In genomic region chr6:156719395-156719719, GRCh38 we compare ENCODE assay signal across 8 cellular contexts. TPM values are rescaled to one million over a fixed set of nuclear protein-coding genes. Genes with fewer than 3 reads are reported as not detected.
A peak's percentile ranks its signal among the peaks of the same experiment; 100 is the strongest.
DNase-seq lines count a peak whose midpoint lies in the region; ATAC-seq and TF ChIP-seq lines count a peak whose summit lies in the region.

No MANE protein-coding gene starts in this region.

- H3K27me3 ChIP-seq in muscle layer of duodenum (ENCODE audit: low read depth, low read length) (no peaks in the 10 kb centered on the region), A673 (replicated peaks; ENCODE audit: insufficient read depth, low read depth, low read length, poor library complexity) (no peaks in the 10 kb centered on the region)

- H3K4me1 ChIP-seq in muscle layer of duodenum (ENCODE audit: control insufficient read depth in 1 of 2, insufficient read depth in 2 of 2, low read length in 2 of 2) (peaks cover 11 to 17% of the 10 kb centered on the region in 2 donors), A673 (ENCODE audit: insufficient read depth, low read length, poor library complexity, severe bottlenecking) (no peaks in the 10 kb centered on the region)

- peak; percentile 6 for DNase-seq in stimulated activated CD4-positive, alpha-beta T cell treated with anti-CD3 and anti-CD28 coated beads, Interleukin-4, amount 100 ng/mL, for 24 hours
- no peak for DNase-seq in stimulated activated CD4-positive, alpha-beta T cell treated with anti-CD3 and anti-CD28 coated beads, Interleukin-1b, Interleukin-23, amount 100 ng/mL, for 48 hours
- DNase-seq in central memory CD8-positive, alpha-beta T cell (ENCODE audit: low spot score in 2 of 2): no peak
- no peak for DNase-seq in A673 (ENCODE audit: low spot score)
- no peak for DNase-seq in stimulated activated naive CD4-positive, alpha-beta T cell (lab: John Stamatoyannopoulos, UW)

- POLR2A ChIA-PET in A673 (lab: Charles Lee; ENCODE audit: low non-redundant PET): no interaction called here

- CTCF ChIA-PET in A673 (lab: Charles Lee): no interaction called here

- peaks cover 2% of the 10 kb centered on the region for H3K36me3 Mint-ChIP-seq in central memory CD8-positive, alpha-beta T cell (ENCODE audit: insufficient read depth)

- peaks cover 6% of the 10 kb centered on the region for H3K4me1 Mint-ChIP-seq in central memory CD8-positive, alpha-beta T cell

- peak overlapping the region; percentile 95 for H3K27ac ChIP-seq in muscle layer of duodenum (ENCODE audit: low read length)
- H3K27ac ChIP-seq in A673 (ENCODE audit: low read depth, low read length, poor library complexity, severe bottlenecking): no peak overlapping the region

- TF ChIP-seq CTCF in A673 (conservative IDR thresholded peaks at IDR 0.05; ENCODE audit: low read depth, low read length): no peak

- no peaks in the 10 kb centered on the region for H3K9me3 ChIP-seq in muscle layer of duodenum (ENCODE audit: control insufficient read depth in 1 of 2, low read length in 2 of 2)
- H3K9me3 ChIP-seq in A673 (ENCODE audit: low read depth, low read length, poor library complexity, severe bottlenecking): no peaks in the 10 kb centered on the region

- intact Hi-C loops in A673 (cut with micrococcal nuclease; ENCODE audit: unreplicated experiment): no loop called here

- peaks cover 10% of the 10 kb centered on the region for H3K27me3 Mint-ChIP-seq in central memory CD8-positive, alpha-beta T cell

- no peak for ATAC-seq in central memory CD8-positive, alpha-beta T cell (replicated peaks; ENCODE audit: extremely low read depth, poor library complexity, severe bottlenecking)
- no peak for ATAC-seq in HG03025 (IDR thresholded peaks at IDR 0.05; ENCODE audit: low FRiP score, unreplicated experiment)
- ATAC-seq in HG03432 (IDR thresholded peaks at IDR 0.05; ENCODE audit: unreplicated experiment): no peak

- H3K4me3 Mint-ChIP-seq in central memory CD8-positive, alpha-beta T cell: peak overlapping the region; percentile 80

- no TSS peak for BruUV-seq in A673 (replicated peaks; lab: Mats Ljungman, UMichigan)

- peak overlapping the region; percentile 39 to 61 for H3K4me3 ChIP-seq in muscle layer of duodenum (ENCODE audit: low read depth in 1 of 2, low read length in 2 of 2)
- no peak overlapping the region for H3K4me3 ChIP-seq in A673 (ENCODE audit: low read depth, low read length, poor library complexity, severe bottlenecking)

- H3K27ac Mint-ChIP-seq in central memory CD8-positive, alpha-beta T cell (ENCODE audit: low read depth): peak overlapping the region; percentile 84

- H3K36me3 ChIP-seq in muscle layer of duodenum (ENCODE audit: control insufficient read depth in 1 of 2, insufficient read depth in 2 of 2, low read length in 2 of 2) (no peaks in the 10 kb centered on the region), A673 (ENCODE audit: insufficient read depth, low read length, poor library complexity, severe bottlenecking) (no peaks in the 10 kb centered on the region)

- no peaks in the 10 kb centered on the region for H3K9me3 Mint-ChIP-seq in central memory CD8-positive, alpha-beta T cell

RNA-seq across cellular contexts. Expression of gene ARID1B, which starts 57.8 kb away (rescaled TPM):
- total RNA-seq in A673 (2021): 78.5 and 86.3 TPM in 2 replicates
